In the genomic region with DNA sequence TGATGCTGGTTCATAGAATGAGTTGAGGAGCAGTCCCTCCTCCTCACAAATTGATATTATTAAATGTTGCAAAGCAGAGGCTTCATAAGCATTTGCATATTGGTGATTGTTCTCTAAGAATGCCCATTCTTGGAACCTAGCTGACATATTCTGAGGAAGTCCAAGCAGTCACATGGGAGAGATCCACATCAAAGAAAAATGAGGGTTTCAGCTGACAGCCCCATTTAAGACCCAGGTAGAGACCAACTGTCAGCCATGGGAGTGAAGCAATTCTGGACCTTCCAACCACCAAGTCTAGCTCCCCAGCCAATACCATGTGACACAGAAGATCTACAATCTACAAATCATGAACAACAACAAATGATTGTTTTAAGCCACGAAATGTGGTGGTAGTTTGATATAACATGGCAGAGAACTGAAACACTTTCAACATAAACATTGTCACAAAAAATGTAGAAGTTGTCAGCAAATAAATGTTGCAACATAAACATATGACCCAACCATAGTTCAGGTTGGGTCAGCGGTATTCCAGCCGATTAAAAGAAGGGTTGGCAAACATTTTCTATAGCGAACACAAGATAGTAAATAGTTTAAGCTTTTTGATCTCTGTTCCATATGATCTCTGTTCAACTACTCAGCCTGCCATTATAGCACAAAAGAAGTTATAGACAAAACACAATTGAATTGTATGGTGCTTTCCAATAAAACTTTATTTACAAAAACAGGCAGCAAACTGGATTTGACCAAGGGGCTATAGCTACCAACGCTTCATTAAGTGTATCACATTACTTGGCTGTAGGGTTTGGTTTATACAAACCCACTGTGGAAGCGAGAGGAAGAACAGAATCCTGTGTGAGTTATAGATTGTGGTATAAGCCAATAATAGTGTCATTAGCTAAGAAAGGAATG, we compare ENCODE assay signal across 18 cellular contexts. TPM values are rescaled to one million over a fixed set of nuclear protein-coding genes. Genes with fewer than 3 reads are reported as not detected.
DNase-seq lines count a peak whose midpoint lies in the region; ATAC-seq, FAIRE-seq and TF ChIP-seq lines count a peak whose summit lies in the region.
"Had no signal": no experiment of that assay in that cellular context is flagged by ENCODE, and none has a peak within 500 bp of the region (broad histone marks: within the 10 kb centered on the region; RNA-seq: fewer than 3 reads in every experiment).

No MANE protein-coding gene starts in this region.

- H3K9me1 ChIP-seq in K562 (ENCODE audit: control insufficient read depth, insufficient read depth, low read length) = no peaks in the 10 kb centered on the region

- FAIRE-seq in K562 (lab: Jason Lieb, UNC) = no peak
- FAIRE-seq: G401.6, GM12891, GM19239, H54 had no signal

- H2AFZ ChIP-seq in K562 (ENCODE audit: low read depth, low read length) = no peak overlapping the region
- H2AFZ ChIP-seq: GM23338 had no signal

- no peaks in the 10 kb centered on the region for H3K27me3 Mint-ChIP-seq in activated CD8-positive, alpha-beta T cell treated with anti-CD3 and anti-CD28 coated beads, Interleukin-2, amount 10 ng/mL, durations not matched to agents 7 days and 5 days (ENCODE audit: low read depth)
- no peaks in the 10 kb centered on the region for H3K27me3 Mint-ChIP-seq in activated CD8-positive, alpha-beta T cell treated with anti-CD3 and anti-CD28 coated beads for 36 hours
- no peaks in the 10 kb centered on the region for H3K27me3 Mint-ChIP-seq in stimulated activated naive CD8-positive, alpha-beta T cell treated with anti-CD3 and anti-CD28 coated beads, Interleukin-15, amount 100 ng/mL, for 72 hours
- H3K27me3 Mint-ChIP-seq in CD4-positive, alpha-beta T cell = no peaks in the 10 kb centered on the region

- peak overlapping the region; percentile 68 for H3K27ac Mint-ChIP-seq in activated CD8-positive, alpha-beta T cell treated with anti-CD3 and anti-CD28 coated beads, Interleukin-2, amount 10 ng/mL, durations not matched to agents 7 days and 5 days
- H3K27ac Mint-ChIP-seq in activated CD8-positive, alpha-beta T cell treated with anti-CD3 and anti-CD28 coated beads for 36 hours = no peak overlapping the region
- no peak overlapping the region for H3K27ac Mint-ChIP-seq in stimulated activated naive CD8-positive, alpha-beta T cell treated with anti-CD3 and anti-CD28 coated beads, Interleukin-15, amount 100 ng/mL, for 72 hours
- no peak overlapping the region for H3K27ac Mint-ChIP-seq in CD4-positive, alpha-beta T cell
- H3K27ac Mint-ChIP-seq: CD8-positive, alpha-beta memory T cell; GM23338 had no signal

- peaks cover 44% of the 10 kb centered on the region for H3K9me3 Mint-ChIP-seq in activated CD8-positive, alpha-beta T cell treated with anti-CD3 and anti-CD28 coated beads, Interleukin-2, amount 10 ng/mL, durations not matched to agents 7 days and 5 days (ENCODE audit: insufficient read depth)
- peaks cover 23% of the 10 kb centered on the region for H3K9me3 Mint-ChIP-seq in activated CD8-positive, alpha-beta T cell treated with anti-CD3 and anti-CD28 coated beads for 36 hours
- H3K9me3 Mint-ChIP-seq in stimulated activated naive CD8-positive, alpha-beta T cell treated with anti-CD3 and anti-CD28 coated beads, Interleukin-15, amount 100 ng/mL, for 72 hours = peaks cover 25 to 34% of the 10 kb centered on the region in 2 donors
- H3K9me3 Mint-ChIP-seq in CD4-positive, alpha-beta T cell = peaks cover 18% of the 10 kb centered on the region

- no TSS peak for BruUV-seq in K562 (replicated peaks; lab: Mats Ljungman, UMichigan)

- H3K36me3 Mint-ChIP-seq in activated CD8-positive, alpha-beta T cell treated with anti-CD3 and anti-CD28 coated beads, Interleukin-2, amount 10 ng/mL, durations not matched to agents 7 days and 5 days (ENCODE audit: low read depth) = peaks cover 49% of the 10 kb centered on the region
- H3K36me3 Mint-ChIP-seq in activated CD8-positive, alpha-beta T cell treated with anti-CD3 and anti-CD28 coated beads for 36 hours (ENCODE audit: low read depth) = peaks cover 5% of the 10 kb centered on the region
- H3K36me3 Mint-ChIP-seq in CD4-positive, alpha-beta T cell (ENCODE audit: low read depth) = no peaks in the 10 kb centered on the region

- CTCF ChIA-PET in activated CD8-positive, alpha-beta T cell treated with anti-CD3 and anti-CD28 coated beads, Interleukin-2, amount 10 ng/mL, durations not matched to agents 7 days and 5 days (lab: Charles Lee) = interaction anchor here (0.6 to 2.0 kb wide), 3 partner anchors 9 to 37 kb away, joined by 3 to 9 read pairs (median 3); no protein-coding TSS in a partner anchor
- CTCF ChIA-PET in activated CD8-positive, alpha-beta T cell treated with anti-CD3 and anti-CD28 coated beads for 36 hours (lab: Charles Lee) = interaction anchor here (1.3 to 2.0 kb wide), 3 partner anchors 9 to 93 kb away, joined by 3 to 8 read pairs (median 3); no protein-coding TSS in a partner anchor
- CTCF ChIA-PET in K562 (lab: Yijun Ruan, JAX; ENCODE audit: low intra/inter-chr PET ratio) = no interaction called here
- CTCF ChIA-PET in CD4-positive, alpha-beta T cell (lab: Charles Lee) = no interaction called here

- no peaks in the 10 kb centered on the region for H3K79me2 ChIP-seq in K562 (ENCODE audit: control insufficient read depth, insufficient read depth, low read length)

- H3K27ac ChIP-seq in K562 (ENCODE audit: extremely low read depth, low read depth, low read length) = no peak overlapping the region
- no peak overlapping the region for H3K27ac ChIP-seq in CD4-positive, alpha-beta T cell (ENCODE audit: low read depth, low read length)
- H3K27ac ChIP-seq: BLaER1 had no signal

- no peak overlapping the region for H3K4me2 ChIP-seq in K562 (ENCODE audit: insufficient read depth, low read length)
- H3K4me2 ChIP-seq: GM23338 had no signal

- no peak for TF ChIP-seq CTCF in activated CD8-positive, alpha-beta T cell treated with anti-CD3 and anti-CD28 coated beads for 36 hours (IDR thresholded peaks at IDR 0.05)
- TF ChIP-seq CTCF in K562 (IDR thresholded peaks at IDR 0.05 in 2 of 3, conservative IDR thresholded peaks at IDR 0.05 in 1 of 3; ENCODE audit: insufficient read depth in 2 of 3, low read depth in 1 of 3, low read length in 3 of 3) = no peak
- TF ChIP-seq CTCF in CD4-positive, alpha-beta T cell (IDR thresholded peaks at IDR 0.05) = no peak

- H4K20me1 ChIP-seq in K562 (replicated peaks; ENCODE audit: control insufficient read depth, insufficient read depth, low read length) = no peaks in the 10 kb centered on the region
- H4K20me1 ChIP-seq: BLaER1 had no signal

- no peaks in the 10 kb centered on the region for H3K9me3 ChIP-seq in K562 (replicated peaks; ENCODE audit: control insufficient read depth, insufficient read depth, low read depth, low read length)
- no peaks in the 10 kb centered on the region for H3K9me3 ChIP-seq in CD4-positive, alpha-beta T cell (ENCODE audit: control insufficient read depth, low read length)

- no peak overlapping the region for H3K9ac ChIP-seq in K562 (ENCODE audit: insufficient read depth in 1 of 2, low read depth in 2 of 2, low read length in 2 of 2)
- H3K9ac ChIP-seq: BLaER1 had no signal

- peaks cover 34% of the 10 kb centered on the region for H3K4me1 Mint-ChIP-seq in activated CD8-positive, alpha-beta T cell treated with anti-CD3 and anti-CD28 coated beads, Interleukin-2, amount 10 ng/mL, durations not matched to agents 7 days and 5 days (ENCODE audit: low read depth)
- H3K4me1 Mint-ChIP-seq in activated CD8-positive, alpha-beta T cell treated with anti-CD3 and anti-CD28 coated beads for 36 hours (ENCODE audit: low read depth) = peaks cover 9% of the 10 kb centered on the region
- peaks cover 16% of the 10 kb centered on the region for H3K4me1 Mint-ChIP-seq in stimulated activated naive CD8-positive, alpha-beta T cell treated with anti-CD3 and anti-CD28 coated beads, Interleukin-15, amount 100 ng/mL, for 72 hours
- H3K4me1 Mint-ChIP-seq in CD4-positive, alpha-beta T cell (ENCODE audit: low read depth) = peaks cover 6% of the 10 kb centered on the region
- H3K4me1 Mint-ChIP-seq: GM23338 had no signal

- peak; percentile 36 for ATAC-seq in activated CD8-positive, alpha-beta T cell treated with anti-CD3 and anti-CD28 coated beads, Interleukin-2, amount 10 ng/mL, durations not matched to agents 7 days and 5 days
- no peak for ATAC-seq in activated CD8-positive, alpha-beta T cell treated with anti-CD3 and anti-CD28 coated beads for 36 hours
- ATAC-seq in stimulated activated naive CD8-positive, alpha-beta T cell treated with anti-CD3 and anti-CD28 coated beads, Interleukin-15, amount 100 ng/mL, for 72 hours = peak; percentile 57
- ATAC-seq in stimulated activated naive CD8-positive, alpha-beta T cell treated with anti-CD3 and anti-CD28 coated beads, Interleukin-15, Interleukin-2, amounts not matched to agents 100 U/mL and 50 U/mL, for 24 hours = no peak
- ATAC-seq in K562 (no peak), GM21737 (IDR thresholded peaks at IDR 0.05; ENCODE audit: unreplicated experiment) (no peak)
- ATAC-seq in CD4-positive, alpha-beta T cell (ENCODE audit: poor library complexity) = no peak
- ATAC-seq: GM23338 had no signal

- no peak overlapping the region for H3K4me3 ChIP-seq in K562
- H3K4me3 ChIP-seq: BLaER1, GM23338 had no signal

- H3K36me3 ChIP-seq in K562 (ENCODE audit: control insufficient read depth, insufficient read depth, low read length) = no peaks in the 10 kb centered on the region
- H3K36me3 ChIP-seq: BLaER1 had no signal

- no peak for TF ChIP-seq RAD21 in K562 (CRISPR knock-in tag; conservative IDR thresholded peaks at IDR 0.05 in 1 of 2, IDR thresholded peaks at IDR 0.05 in 1 of 2)

- no peak for TF ChIP-seq POLR2A in K562 (conservative IDR thresholded peaks at IDR 0.05)

- TF ChIP-seq EP300 in K562 (IDR thresholded peaks at IDR 0.05; ENCODE audit: low read length) = no peak

- in situ Hi-C loops in K562 (cut with MboI) = no loop called here

- no peak for DNase-seq in activated CD8-positive, alpha-beta T cell treated with anti-CD3 and anti-CD28 coated beads, Interleukin-2, amount 10 ng/mL, durations not matched to agents 7 days and 5 days
- DNase-seq in activated CD8-positive, alpha-beta T cell treated with anti-CD3 and anti-CD28 coated beads for 36 hours = no peak
- DNase-seq in stimulated activated naive CD8-positive, alpha-beta T cell treated with anti-CD3 and anti-CD28 coated beads, Interleukin-15, amount 100 ng/mL, for 72 hours = no peak
- DNase-seq in stimulated activated naive CD8-positive, alpha-beta T cell treated with anti-CD3 and anti-CD28 coated beads, Interleukin-15, Interleukin-2, amounts not matched to agents 100 U/mL and 50 U/mL, for 24 hours = no peak
- DNase-seq in K562 (ENCODE audit: extremely low read depth in 1 of 4, low spot score in 3 of 4) (no peak), dermis blood vessel endothelial cell (no peak)
- no peak for DNase-seq in CD4-positive, alpha-beta T cell
- DNase-seq: 8988T; CD8-positive, alpha-beta memory T cell; COR-L47; HCEC 1CT had no signal

- H3K4me3 Mint-ChIP-seq in activated CD8-positive, alpha-beta T cell treated with anti-CD3 and anti-CD28 coated beads, Interleukin-2, amount 10 ng/mL, durations not matched to agents 7 days and 5 days = no peak overlapping the region
- H3K4me3 Mint-ChIP-seq in activated CD8-positive, alpha-beta T cell treated with anti-CD3 and anti-CD28 coated beads for 36 hours = no peak overlapping the region
- H3K4me3 Mint-ChIP-seq in stimulated activated naive CD8-positive, alpha-beta T cell treated with anti-CD3 and anti-CD28 coated beads, Interleukin-15, amount 100 ng/mL, for 72 hours = no peak overlapping the region
- no peak overlapping the region for H3K4me3 Mint-ChIP-seq in CD4-positive, alpha-beta T cell
- H3K4me3 Mint-ChIP-seq: CD8-positive, alpha-beta memory T cell; GM23338 had no signal

- intact Hi-C loops in activated CD8-positive, alpha-beta T cell treated with anti-CD3 and anti-CD28 coated beads for 36 hours (cut with micrococcal nuclease) = no loop called here
- intact Hi-C loops in K562 (cut with micrococcal nuclease) = no loop called here
- intact Hi-C loops in CD4-positive, alpha-beta T cell (cut with DNase I, micrococcal nuclease) = loop anchor here in 1 of 2 experiments (2.0 kb wide), 1 partner anchor 21 kb away; no protein-coding TSS in a partner anchor

- no peaks in the 10 kb centered on the region for H3K27me3 ChIP-seq in K562 (ENCODE audit: control insufficient read depth in 2 of 2, insufficient read depth in 2 of 2, low read length in 2 of 2)
- H3K27me3 ChIP-seq in CD4-positive, alpha-beta T cell (ENCODE audit: control insufficient read depth, insufficient read depth, low read length) = no peaks in the 10 kb centered on the region
- H3K27me3 ChIP-seq: BLaER1 had no signal

- 2% methylated on average over 6 of the region's 6 CpGs for WGBS in K562 (ENCODE audit: insufficient coverage, low coverage, missing lambda C conversion rate)

- H3K4me1 ChIP-seq in K562 (replicated peaks in 1 of 2; ENCODE audit: control insufficient read depth in 2 of 2, insufficient read depth in 2 of 2, low read length in 2 of 2) = no peaks in the 10 kb centered on the region

- POLR2A ChIA-PET in activated CD8-positive, alpha-beta T cell treated with anti-CD3 and anti-CD28 coated beads, Interleukin-2, amount 10 ng/mL, durations not matched to agents 7 days and 5 days (lab: Charles Lee) = interaction anchor here (0.5 to 2.6 kb wide), 2 partner anchors 9 to 1877 kb away, joined by 3 to 15 read pairs; no protein-coding TSS in a partner anchor
- POLR2A ChIA-PET in activated CD8-positive, alpha-beta T cell treated with anti-CD3 and anti-CD28 coated beads for 36 hours (lab: Charles Lee) = interaction anchor here (1.8 kb wide), 1 partner anchor 28 kb away, joined by 4 read pairs; no protein-coding TSS in a partner anchor
- POLR2A ChIA-PET in K562 (lab: Yijun Ruan, JAX) = no interaction called here
- POLR2A ChIA-PET in CD4-positive, alpha-beta T cell (lab: Charles Lee) = interaction anchor here (0.6 to 1.0 kb wide), 3 partner anchors 9 to 24 kb away, joined by 3 to 5 read pairs (median 4); no protein-coding TSS in a partner anchor

RNA-seq across cellular contexts. Expression of a gene that starts 41.4 kb away (rescaled TPM):
- total RNA-seq in activated CD8-positive, alpha-beta T cell treated with anti-CD3 and anti-CD28 coated beads, Interleukin-2, amount 10 ng/mL, durations not matched to agents 7 days and 5 days = 10 to 100 TPM; 13.0 to 13.5 TPM
- 10 to 100 TPM; 12.6 to 14.3 TPM for total RNA-seq in activated CD8-positive, alpha-beta T cell treated with anti-CD3 and anti-CD28 coated beads for 36 hours
- total RNA-seq in K562 (2011; cell fraction: chromatin; rRNA removed; ENCODE audit: low replicate concordance) = 0.56 and 0.67 TPM in 2 replicates
- total RNA-seq in K562 (2011; cell fraction: nucleolus; rRNA removed) = 0.13 and 0.83 TPM in 2 replicates
- total RNA-seq in K562 (2011; cell fraction: nucleoplasm; rRNA removed) = 0.69 and 1.0 TPM in 2 replicates
- 0.20 and 0.23 TPM in 2 replicates for total RNA-seq in K562 (2014; rRNA removed)
- 0.25 and 0.35 TPM in 2 replicates for total RNA-seq in K562 (2014; rRNA removed; fragmentation: Illumina TruSeq; extraction: Trizol)
- 0.15 and 0.22 TPM in 2 replicates for total RNA-seq in K562 (2015; rRNA removed; fragmentation: Illumina TruSeq; extraction: Trizol)
- total RNA-seq in K562 (2021) = 0.27 and 0.38 TPM in 2 replicates
- polyA plus RNA-seq in K562 (2011; rRNA removed) = 0.28 and 0.50 TPM in 2 replicates
- 0.06 and 0.25 TPM in 2 replicates for polyA plus RNA-seq in K562 (2011; cell fraction: cytosol; rRNA removed)
- polyA plus RNA-seq in K562 (2011; cell fraction: nucleus; rRNA removed) = 0.28 and 0.50 TPM in 2 replicates
- 0.17 and 0.39 TPM in 2 replicates for polyA plus RNA-seq in K562 (2012)
- polyA plus RNA-seq in K562 (2014; fragmentation: Illumina TruSeq; extraction: Trizol) = 0.12 and 0.22 TPM in 2 replicates
- polyA plus RNA-seq in K562 (2014; fragmentation: Nextera tagmentation; extraction: Ambion mirVana) = under 1 TPM; 0.03 TPM
- 0.28 and 0.39 TPM in 2 replicates for polyA plus RNA-seq in K562 (2014; rRNA removed)
- polyA minus RNA-seq in K562 (2011; rRNA and poly(A)+ RNA removed) = 1.2 and 1.3 TPM in 2 replicates
- 0.29 TPM in 1 of 2 replicates, not detected in the other for polyA minus RNA-seq in K562 (2011; cell fraction: cytosol; rRNA and poly(A)+ RNA removed)
- polyA minus RNA-seq in K562 (2011; cell fraction: nucleus; rRNA and poly(A)+ RNA removed) = 0.22 and 0.27 TPM in 2 replicates
- 6.8 and 16.3 TPM in 2 replicates for total RNA-seq in dermis blood vessel endothelial cell
- total RNA-seq in CD4-positive, alpha-beta T cell = 10 to 100 TPM; 30.4 to 32.5 TPM

Comparison
In these comparisons a context has a peak if more than half of its experiments do, and no peak if none do; other contexts are left out.
1. ATAC-seq: peak in activated CD8-positive, alpha-beta T cell treated with anti-CD3 and anti-CD28 coated beads, Interleukin-2, amount 10 ng/mL, durations not matched to agents 7 days and 5 days (single experiment) and stimulated activated naive CD8-positive, alpha-beta T cell treated with anti-CD3 and anti-CD28 coated beads, Interleukin-15, amount 100 ng/mL, for 72 hours (single experiment); none in activated CD8-positive, alpha-beta T cell treated with anti-CD3 and anti-CD28 coated beads for 36 hours (single experiment), stimulated activated naive CD8-positive, alpha-beta T cell treated with anti-CD3 and anti-CD28 coated beads, Interleukin-15, Interleukin-2, amounts not matched to agents 100 U/mL and 50 U/mL, for 24 hours (single experiment), K562 (single experiment), CD4-positive, alpha-beta T cell (single experiment) and GM21737 (single experiment).
2. CTCF ChIA-PET loops: an anchor here in activated CD8-positive, alpha-beta T cell treated with anti-CD3 and anti-CD28 coated beads, Interleukin-2, amount 10 ng/mL, durations not matched to agents 7 days and 5 days (0.6 to 2.0 kb wide) and activated CD8-positive, alpha-beta T cell treated with anti-CD3 and anti-CD28 coated beads for 36 hours (1.3 to 2.0 kb wide); none called in K562 and CD4-positive, alpha-beta T cell.